In genomic region chr16:83952587-83952939, GRCh38 we compare ENCODE assay signal across 1 cellular context.
TF ChIP-seq lines count a peak whose summit lies in the region.

No MANE protein-coding gene starts in this region.

TF ChIP-seq in K562, 482 proteins besides CTCF, POLR2A, EP300 and RAD21 (continued from another document and continues in another):
- TF ChIP-seq MTA3 (IDR thresholded peaks at IDR 0.05; ENCODE audit: borderline replicate concordance): no peak
- no peak for TF ChIP-seq ZNF274 (IDR thresholded peaks at IDR 0.05; ENCODE audit: borderline replicate concordance, low read depth, low read length)
- no peak for TF ChIP-seq SMARCC2 (IDR thresholded peaks at IDR 0.05; ENCODE audit: low read depth)
- no peak for TF ChIP-seq ZNF212 (CRISPR knock-in tag; IDR thresholded peaks at IDR 0.05)
- no peak for TF ChIP-seq ZNF77 (CRISPR knock-in tag; IDR thresholded peaks at IDR 0.05)
- TF ChIP-seq RBM39 (optimal IDR thresholded peaks at IDR 0.05; ENCODE audit: low read depth, low read length): no peak
- TF ChIP-seq NBN (IDR thresholded peaks at IDR 0.05; ENCODE audit: low read depth): no peak
- TF ChIP-seq ZNF134 (CRISPR knock-in tag; conservative IDR thresholded peaks at IDR 0.05): no peak
- TF ChIP-seq VEZF1 (CRISPR knock-in tag; IDR thresholded peaks at IDR 0.05): no peak
- TF ChIP-seq ZBTB11 (CRISPR knock-in tag; IDR thresholded peaks at IDR 0.05): no peak
- TF ChIP-seq ZNF121 (CRISPR knock-in tag; conservative IDR thresholded peaks at IDR 0.05): no peak
- TF ChIP-seq ZNF316 (IDR thresholded peaks at IDR 0.05): no peak
- no peak for TF ChIP-seq IRF2 (CRISPR knock-in tag; IDR thresholded peaks at IDR 0.05)
- no peak for TF ChIP-seq USF2 (CRISPR knock-in tag; IDR thresholded peaks at IDR 0.05)
- TF ChIP-seq DMBX1 (CRISPR knock-in tag; IDR thresholded peaks at IDR 0.05; ENCODE audit: borderline replicate concordance): peak; percentile 72; the same call in 1 of the 2 replicates
- TF ChIP-seq ETV6 (IDR thresholded peaks at IDR 0.05; ENCODE audit: borderline replicate concordance in 1 of 2, low read depth in 2 of 2, low read length in 1 of 2): no peak
- no peak for TF ChIP-seq ETV6 (CRISPR knock-in tag; IDR thresholded peaks at IDR 0.05; ENCODE audit: borderline replicate concordance)
- peak; percentile 82 for TF ChIP-seq PHF20 (IDR thresholded peaks at IDR 0.05; ENCODE audit: partially characterized antibody)
- peak; percentile 86 for TF ChIP-seq HDAC2 (IDR thresholded peaks at IDR 0.05)
- TF ChIP-seq FOXP1 (CRISPR knock-in tag; IDR thresholded peaks at IDR 0.05): no peak
- no peak for TF ChIP-seq GATA2 (CRISPR knock-in tag; IDR thresholded peaks at IDR 0.05)
- TF ChIP-seq ZNF384 (IDR thresholded peaks at IDR 0.05; ENCODE audit: low read depth, low read length): no peak
- no peak for TF ChIP-seq CREB1 (IDR thresholded peaks at IDR 0.05)
- TF ChIP-seq CREB1 (CRISPR knock-in tag; IDR thresholded peaks at IDR 0.05): no peak
- TF ChIP-seq RERE (CRISPR knock-in tag; IDR thresholded peaks at IDR 0.05; ENCODE audit: borderline replicate concordance): no peak
- TF ChIP-seq ZNF75A (CRISPR knock-in tag; IDR thresholded peaks at IDR 0.05): no peak
- TF ChIP-seq CREB5 (CRISPR knock-in tag; IDR thresholded peaks at IDR 0.05): no peak
- no peak for TF ChIP-seq HNRNPL (IDR thresholded peaks at IDR 0.05; ENCODE audit: low read depth, low read length)
- no peak for TF ChIP-seq EZH2 (IDR thresholded peaks at IDR 0.05; ENCODE audit: borderline replicate concordance, low read depth, low read length)
- TF ChIP-seq PTBP1 (IDR thresholded peaks at IDR 0.05; ENCODE audit: low read depth, low read length): 0 out of 2 replicates have a peak, but pooled peaks have one; percentile 76
- TF ChIP-seq CTBP1 (IDR thresholded peaks at IDR 0.05; ENCODE audit: borderline replicate concordance): no peak
- TF ChIP-seq GTF2F1 (IDR thresholded peaks at IDR 0.05; ENCODE audit: low read depth, low read length): no peak
- TF ChIP-seq ZNF436 (CRISPR knock-in tag; IDR thresholded peaks at IDR 0.05): no peak
- no peak for TF ChIP-seq TRIM24 (IDR thresholded peaks at IDR 0.05)
- no peak for TF ChIP-seq ZNF79 (CRISPR knock-in tag; IDR thresholded peaks at IDR 0.05; ENCODE audit: low read depth)
- no peak for TF ChIP-seq CBX5 (IDR thresholded peaks at IDR 0.05; ENCODE audit: borderline replicate concordance, low read depth)
- TF ChIP-seq ZNF311 (CRISPR knock-in tag; IDR thresholded peaks at IDR 0.05): no peak
- no peak for TF ChIP-seq TRIM25 (IDR thresholded peaks at IDR 0.05; ENCODE audit: borderline replicate concordance)
- no peak for TF ChIP-seq GTF2A2 (tag; IDR thresholded peaks at IDR 0.05)
- no peak for TF ChIP-seq ZFP1 (CRISPR knock-in tag; IDR thresholded peaks at IDR 0.05)
- TF ChIP-seq ZNF778 (CRISPR knock-in tag; IDR thresholded peaks at IDR 0.05): no peak
- no peak for TF ChIP-seq ZBTB33 (CRISPR knock-in tag; IDR thresholded peaks at IDR 0.05)
- no peak for TF ChIP-seq CBX2 (IDR thresholded peaks at IDR 0.05; ENCODE audit: insufficient read depth, low read length, poor library complexity, severe bottlenecking)
- TF ChIP-seq SAP30 (IDR thresholded peaks at IDR 0.05; ENCODE audit: borderline replicate concordance, insufficient read depth, low read depth, low read length, poor library complexity, severe bottlenecking): no peak
- TF ChIP-seq ZBTB9 (CRISPR knock-in tag; IDR thresholded peaks at IDR 0.05): no peak
- peak; percentile 85 to 94; a peak in 3 of 4 replicates for TF ChIP-seq KDM1A (IDR thresholded peaks at IDR 0.05)
- no peak for TF ChIP-seq HNRNPUL1 (IDR thresholded peaks at IDR 0.05; ENCODE audit: low read length)
- TF ChIP-seq KHSRP (IDR thresholded peaks at IDR 0.05): no peak
- no peak for TF ChIP-seq CEBPG (CRISPR knock-in tag; IDR thresholded peaks at IDR 0.05)
- no peak for TF ChIP-seq CEBPG (tag; conservative IDR thresholded peaks at IDR 0.05 in 1 of 2, IDR thresholded peaks at IDR 0.05 in 1 of 2)
- 0 out of 2 replicates have a peak, but pooled peaks have one; percentile 14 for TF ChIP-seq ETV1 (tag; conservative IDR thresholded peaks at IDR 0.05; ENCODE audit: low read depth)
- no peak for TF ChIP-seq NR3C1 (CRISPR knock-in tag; IDR thresholded peaks at IDR 0.05)
